ENCODE assay signal across 9 cellular contexts in the genomic region with DNA sequence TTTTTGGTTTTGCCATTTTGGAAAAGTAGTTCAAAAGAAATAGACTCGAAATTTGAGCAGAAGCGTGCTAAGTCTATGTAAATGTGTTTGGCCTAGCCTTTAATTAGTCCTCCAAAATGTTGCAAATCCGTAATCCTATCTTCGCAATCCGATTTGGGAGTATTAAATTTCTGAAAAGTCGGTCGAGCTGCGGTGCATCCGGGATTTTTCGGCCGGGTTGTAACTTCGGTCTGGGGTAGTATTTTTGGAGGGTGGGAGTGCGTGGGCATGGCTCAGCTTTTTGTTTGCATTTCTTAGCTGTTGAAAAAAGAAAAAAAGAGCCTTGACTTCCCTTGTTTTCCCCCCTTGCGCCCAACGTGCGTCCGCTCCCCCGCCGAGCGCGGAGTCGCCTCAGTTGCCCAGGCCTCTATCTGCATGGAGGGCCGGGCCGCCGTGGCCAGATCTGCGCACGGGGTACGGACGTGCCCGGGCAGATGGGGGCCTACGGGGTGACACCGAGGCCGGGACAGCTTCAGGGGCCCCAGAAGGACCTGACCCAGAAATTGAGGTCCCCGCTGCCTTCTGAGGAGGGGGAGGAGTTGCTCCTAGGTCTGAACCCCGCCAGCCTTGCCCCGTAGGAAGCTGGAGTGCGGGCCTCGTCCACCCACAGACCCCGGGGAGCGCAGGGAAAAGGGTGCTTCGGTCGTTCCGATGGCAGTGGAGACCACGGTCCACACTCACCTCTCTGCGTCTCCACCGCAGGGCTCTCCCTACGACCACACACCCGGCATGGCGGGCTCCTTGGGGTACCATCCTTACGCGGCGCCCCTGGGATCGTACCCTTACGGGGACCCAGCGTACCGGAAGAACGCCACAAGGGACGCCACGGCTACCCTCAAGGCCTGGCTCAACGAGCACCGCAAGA. TPM values are rescaled to one million over a fixed set of nuclear protein-coding genes. Genes with fewer than 3 reads are reported as not detected.
DNase-seq lines count a peak whose midpoint lies in the region; ATAC-seq, FAIRE-seq and TF ChIP-seq lines count a peak whose summit lies in the region.
"Had no signal": no experiment of that assay in that cellular context is flagged by ENCODE, and none has a peak within 500 bp of the region (broad histone marks: within the 10 kb centered on the region; RNA-seq: fewer than 3 reads in every experiment).

No MANE protein-coding gene starts in this region.

- H3K36me3 ChIP-seq in HCT116 (ENCODE audit: control insufficient read depth in 1 of 2, insufficient read depth in 2 of 2, low read length in 2 of 2) (no peaks in the 10 kb centered on the region), ascending aorta (peaks cover 0 to 3% of the 10 kb centered on the region in 2 donors), left lung (no peaks in the 10 kb centered on the region)

- DNase-seq in A549 (ENCODE audit: low read depth in 1 of 2, low spot score in 1 of 2) = no peak
- DNase-seq in HCT116 (ENCODE audit: low read depth, low spot score) = no peak
- no peak for DNase-seq in ascending aorta (ENCODE audit: low spot score in 2 of 2)
- peak in 1 of 2 donors; percentile 80 for DNase-seq in left lung
- DNase-seq in AG08396 (ENCODE audit: low spot score) = no peak
- no peak for DNase-seq in AML-193 (lab: John Stamatoyannopoulos, UW)
- DNase-seq in NCI-H187 (lab: John Stamatoyannopoulos, UW) = no peak
- DNase-seq: NCI-H1694 had no signal

- RAD21 ChIA-PET in HCT116 (lab: Charles Lee; ENCODE audit: low non-redundant PET in 1 of 2, low total read pairs in 2 of 2, uncharacterized antibody in 2 of 2, unreplicated experiment in 2 of 2) = no interaction called here

- no peak for FAIRE-seq in A549 (lab: Jason Lieb, UNC)

- no peak for ATAC-seq in A549
- no peak for ATAC-seq in HCT116
- no peak for ATAC-seq in left lung
- ATAC-seq in GM19035 (IDR thresholded peaks at IDR 0.05; ENCODE audit: unreplicated experiment) = no peak

- TF ChIP-seq EP300 in A549 (IDR thresholded peaks at IDR 0.05) = no peak

- TF ChIP-seq POLR2A in A549 (IDR thresholded peaks at IDR 0.05; ENCODE audit: low read length) (no peak), HCT116 (IDR thresholded peaks at IDR 0.05; ENCODE audit: borderline replicate concordance, extremely low read depth, insufficient read depth, insufficient read length) (no peak)

- WGBS in A549 (ENCODE audit: missing lambda C conversion rate) = 91% methylated on average over 57 of the region's 61 CpGs

- CTCF ChIA-PET in A549 (lab: Yijun Ruan, JAX) = interaction anchor here (0.6 to 1.9 kb wide), 6 partner anchors 14 to 1200 kb away, joined by 3 to 7 read pairs (median 6); no protein-coding TSS in a partner anchor
- CTCF ChIA-PET in HCT116 (lab: Charles Lee) = no interaction called here

- H3K27ac ChIP-seq in A549 = peak overlapping the region; percentile 73 to 86; a peak in 4 of 6 replicates
- H3K27ac ChIP-seq in HCT116 (ENCODE audit: low read depth, low read length) = no peak overlapping the region
- peak overlapping the region; percentile 91 to 99 for H3K27ac ChIP-seq in ascending aorta
- H3K27ac ChIP-seq in left lung = peak overlapping the region; percentile 75 to 83

- peaks cover 10% of the 10 kb centered on the region for H3K27me3 ChIP-seq in HCT116 (ENCODE audit: insufficient read depth, low read length)
- no peaks in the 10 kb centered on the region for H3K27me3 ChIP-seq in ascending aorta
- peaks cover 70 to 98% of the 10 kb centered on the region in 2 donors for H3K27me3 ChIP-seq in left lung

- TF ChIP-seq CTCF in A549 (IDR thresholded peaks at IDR 0.05) (no peak), HCT116 (IDR thresholded peaks at IDR 0.05 in 2 of 3, conservative IDR thresholded peaks at IDR 0.05 in 1 of 3; ENCODE audit: borderline replicate concordance in 1 of 3, insufficient read depth in 1 of 3, low read depth in 2 of 3, low read length in 2 of 3) (no peak), ascending aorta (IDR thresholded peaks at IDR 0.05) (no peak), left lung (IDR thresholded peaks at IDR 0.05) (no peak)

- no peaks in the 10 kb centered on the region for H3K79me2 ChIP-seq in HCT116 (ENCODE audit: insufficient read depth, low read length)

- peak overlapping the region; percentile 79 for H3K4me3 ChIP-seq in A549
- H3K4me3 ChIP-seq in HCT116 (replicated peaks in 1 of 2; ENCODE audit: low read depth in 1 of 2, low read length in 2 of 2) = no peak overlapping the region
- H3K4me3 ChIP-seq in ascending aorta = peak overlapping the region; percentile 82 to 94
- H3K4me3 ChIP-seq in left lung = peak overlapping the region; percentile 52 to 54

- BruUV-seq in HCT116 (replicated peaks; lab: Mats Ljungman, UMichigan) = no TSS peak

- H3K9me2 ChIP-seq in HCT116 (ENCODE audit: insufficient read depth) = no peaks in the 10 kb centered on the region

- no peaks in the 10 kb centered on the region for H4K20me1 ChIP-seq in HCT116 (ENCODE audit: insufficient read depth)

- H3K4me2 ChIP-seq in A549 = peak overlapping the region; percentile 88
- peak overlapping the region; percentile 89; the same call in 1 of the 2 replicates for H3K4me2 ChIP-seq in HCT116 (ENCODE audit: low read length)

- intact Hi-C loops in HCT116 (cut with micrococcal nuclease) = no loop called here
- intact Hi-C loops in ascending aorta (cut with DNase I) = loop anchor here (2.0 to 10.0 kb wide), 3 partner anchors 737 to 1429 kb away; a partner anchor contains a TSS
- intact Hi-C loops in left lung (cut with DNase I) = loop anchor here in 1 of 2 donors (10.0 kb wide), 1 partner anchor 647 kb away; a partner anchor contains a TSS

- H3K4me1 ChIP-seq in A549 (peaks cover 10% of the 10 kb centered on the region; the same call in 2 of the 3 replicates), HCT116 (ENCODE audit: control insufficient read depth in 1 of 2, insufficient read depth in 2 of 2, low read length in 2 of 2) (peaks cover 0 to 7% of the 10 kb centered on the region in 2 experiments; a peak in 1 of 4 replicates), ascending aorta (peaks cover 7 to 13% of the 10 kb centered on the region in 2 donors), left lung (peaks cover 0 to 33% of the 10 kb centered on the region in 2 donors)

- H3K9me3 ChIP-seq in A549 = no peaks in the 10 kb centered on the region
- no peaks in the 10 kb centered on the region for H3K9me3 ChIP-seq in HCT116 (ENCODE audit: control insufficient read depth in 1 of 2, insufficient read depth in 1 of 2, low read depth in 1 of 2, low read length in 2 of 2)
- no peaks in the 10 kb centered on the region for H3K9me3 ChIP-seq in ascending aorta
- H3K9me3 ChIP-seq in left lung = no peaks in the 10 kb centered on the region

- no peak overlapping the region for H2AFZ ChIP-seq in HCT116 (ENCODE audit: low read depth, low read length, poor library complexity, severe bottlenecking)

- H3K9ac ChIP-seq in HCT116 (ENCODE audit: low read length) = no peak overlapping the region

- POLR2A ChIA-PET in A549 (lab: Yijun Ruan, JAX) = interaction anchor here (1.1 to 3.3 kb wide), 4 partner anchors 645 to 1155 kb away, joined by 5 to 14 read pairs (median 5); a partner anchor contains a TSS
- POLR2A ChIA-PET in HCT116 (lab: Charles Lee) = no interaction called here

- no peak for TF ChIP-seq RAD21 in A549 (conservative IDR thresholded peaks at IDR 0.05 in 1 of 2, IDR thresholded peaks at IDR 0.05 in 1 of 2)
- no peak for TF ChIP-seq RAD21 in HCT116 (IDR thresholded peaks at IDR 0.05; ENCODE audit: low read depth)

TF ChIP-seq in A549, 52 proteins besides CTCF, POLR2A, EP300 and RAD21:
- TF ChIP-seq MAZ (IDR thresholded peaks at IDR 0.05; ENCODE audit: borderline replicate concordance, low read depth, low read length) (no peak), GATA3 (IDR thresholded peaks at IDR 0.05; ENCODE audit: borderline replicate concordance) (no peak), RARB (CRISPR knock-in tag; IDR thresholded peaks at IDR 0.05) (no peak), ZNF302 (CRISPR knock-in tag; IDR thresholded peaks at IDR 0.05) (no peak), JUN (IDR thresholded peaks at IDR 0.05) (no peak)
- TF ChIP-seq, protein P1, sequence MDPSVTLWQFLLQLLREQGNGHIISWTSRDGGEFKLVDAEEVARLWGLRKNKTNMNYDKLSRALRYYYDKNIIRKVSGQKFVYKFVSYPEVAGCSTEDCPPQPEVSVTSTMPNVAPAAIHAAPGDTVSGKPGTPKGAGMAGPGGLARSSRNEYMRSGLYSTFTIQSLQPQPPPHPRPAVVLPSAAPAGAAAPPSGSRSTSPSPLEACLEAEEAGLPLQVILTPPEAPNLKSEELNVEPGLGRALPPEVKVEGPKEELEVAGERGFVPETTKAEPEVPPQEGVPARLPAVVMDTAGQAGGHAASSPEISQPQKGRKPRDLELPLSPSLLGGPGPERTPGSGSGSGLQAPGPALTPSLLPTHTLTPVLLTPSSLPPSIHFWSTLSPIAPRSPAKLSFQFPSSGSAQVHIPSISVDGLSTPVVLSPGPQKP (IDR thresholded peaks at IDR 0.05; ENCODE audit: low read depth, low read length) = no peak
TF ChIP-seq in A549: peak in this region for 0.

TF ChIP-seq in HCT116, 20 proteins besides CTCF, POLR2A, EP300 and RAD21 (continues in another document):
- TF ChIP-seq SRF (IDR thresholded peaks at IDR 0.05; ENCODE audit: low read depth) (no peak), ZFX (IDR thresholded peaks at IDR 0.05) (no peak), EZH2 (IDR thresholded peaks at IDR 0.05) (no peak), TCF7L2 (IDR thresholded peaks at IDR 0.05; ENCODE audit: borderline replicate concordance, extremely low read depth, insufficient read depth, insufficient read length) (no peak), ZNF274 (IDR thresholded peaks at IDR 0.05; ENCODE audit: low read depth, low read length) (no peak), EGR1 (IDR thresholded peaks at IDR 0.05; ENCODE audit: low read depth) (no peak), FOSL1 (IDR thresholded peaks at IDR 0.05; ENCODE audit: low read depth) (no peak)

RNA-seq across cellular contexts. Expression of a gene that starts 1.3 kb away (rescaled TPM):
- polyA plus RNA-seq in A549 (2011; rRNA removed) (0.60 and 0.88 TPM in 2 replicates), A549 (2017; fragmentation: RNase III; extraction: RNeasy Plus Mini Kit Qiagen cat#74134 plus additional on column Dnase treatment) (0.57 to 0.67 TPM (median 0.67 TPM) in 3 replicates)
- polyA plus RNA-seq in A549 (2012; cell fraction: cytosol; rRNA removed) = 1.5 and 2.0 TPM in 2 replicates
- 3.5 and 5.0 TPM in 2 replicates for polyA plus RNA-seq in A549 (2012; cell fraction: nucleus; rRNA removed)
- 0.79 and 0.97 TPM in 2 replicates for polyA minus RNA-seq in A549 (2011; rRNA and poly(A)+ RNA removed)
- total RNA-seq in HCT116 (2021; ENCODE audit: unreplicated experiment) (0.86 TPM), ascending aorta (not detected), left lung (10 to 100 TPM; 12.8 to 19.0 TPM)
- polyA plus RNA-seq in HCT116 (2012) = 0.12 and 0.31 TPM in 2 replicates

Comparison
In these comparisons a context has a peak if more than half of its experiments do, and no peak if none do; other contexts are left out.
1. H3K4me3 ChIP-seq: peak in A549 (single experiment), ascending aorta (2 of 2) and left lung (2 of 2); none in HCT116 (0 of 2).